Comparison of ENCODE assay signal across 15 cellular contexts in genomic region chr2:14306268-14306950, GRCh38.
DNase-seq lines count a peak whose midpoint lies in the region; ATAC-seq and TF ChIP-seq lines count a peak whose summit lies in the region.
"Had no signal": no experiment of that assay in that cellular context is flagged by ENCODE, and none has a peak within 500 bp of the region (broad histone marks: within the 10 kb centered on the region; RNA-seq: fewer than 3 reads in every experiment).

No MANE protein-coding gene starts in this region.

- in situ Hi-C loops in brain microvascular endothelial cell (cut with HindIII; ENCODE audit: low pct_ligation_motif_present, low sequenced_read_pairs) = no loop called here

- peaks cover 4% of the 10 kb centered on the region for H3K9me3 Mint-ChIP-seq in mesothelial cell of epicardium
- H3K9me3 Mint-ChIP-seq: activated T-helper 17 cell treated with anti-CD3 and anti-CD28 coated beads, Interleukin-2, amount 50 U/mL, for 72 hours had no signal

- H3K27ac Mint-ChIP-seq in mesothelial cell of epicardium = no peak overlapping the region
- H3K27ac Mint-ChIP-seq: activated T-helper 17 cell treated with anti-CD3 and anti-CD28 coated beads, Interleukin-2, amount 50 U/mL, for 72 hours had no signal

- peaks cover 2% of the 10 kb centered on the region for H3K27me3 Mint-ChIP-seq in mesothelial cell of epicardium (ENCODE audit: low read depth)
- H3K27me3 Mint-ChIP-seq: activated T-helper 17 cell treated with anti-CD3 and anti-CD28 coated beads, Interleukin-2, amount 50 U/mL, for 72 hours had no signal

- POLR2A ChIA-PET in GM10248 (lab: Yijun Ruan, JAX) = no interaction called here

- H3K4me1 ChIP-seq in foreskin keratinocyte = no peaks in the 10 kb centered on the region
- H3K4me1 ChIP-seq: prostate gland, SJCRH30, stomach had no signal

- H3K36me3 Mint-ChIP-seq in mesothelial cell of epicardium = no peaks in the 10 kb centered on the region

- ATAC-seq in GM19395 (IDR thresholded peaks at IDR 0.05; ENCODE audit: unreplicated experiment) (peak; percentile 79), HG02763 (IDR thresholded peaks at IDR 0.05; ENCODE audit: unreplicated experiment) (peak; percentile 62), HG03460 (IDR thresholded peaks at IDR 0.05; ENCODE audit: unreplicated experiment) (peak; percentile 69), foreskin keratinocyte (no peak)
- ATAC-seq: activated T-helper 17 cell treated with anti-CD3 and anti-CD28 coated beads, Interleukin-2, amount 50 U/mL, for 72 hours had no signal

- no peaks in the 10 kb centered on the region for H3K4me1 Mint-ChIP-seq in mesothelial cell of epicardium
- H3K4me1 Mint-ChIP-seq: activated T-helper 17 cell treated with anti-CD3 and anti-CD28 coated beads, Interleukin-2, amount 50 U/mL, for 72 hours had no signal

- H3K27me3 ChIP-seq in brain microvascular endothelial cell (replicated peaks) = no peaks in the 10 kb centered on the region
- H3K27me3 ChIP-seq in foreskin keratinocyte = no peaks in the 10 kb centered on the region
- H3K27me3 ChIP-seq: SJCRH30, stomach had no signal

- no peaks in the 10 kb centered on the region for H3K36me3 ChIP-seq in brain microvascular endothelial cell (replicated peaks)
- H3K36me3 ChIP-seq: prostate gland, SJCRH30, stomach had no signal

- DNase-seq in GM10248 (ENCODE audit: extremely low spot score) (peak; percentile 22), brain microvascular endothelial cell (no peak), mesothelial cell of epicardium (ENCODE audit: low spot score in 2 of 2, unreplicated experiment in 2 of 2) (no peak), foreskin keratinocyte (no peak), NCI-H2081 (lab: John Stamatoyannopoulos, UW) (no peak)
- DNase-seq: mammary epithelial cell; NCI-H446; SJCRH30; stimulated activated CD4-positive, alpha-beta T cell treated with anti-CD3 and anti-CD28 coated beads, Interleukin-4, amount 100 ng/mL, for 4 hours; stomach had no signal

- H3K4me3 ChIP-seq in brain microvascular endothelial cell (ENCODE audit: low read depth, low read length) = no peak overlapping the region
- H3K4me3 ChIP-seq: prostate gland, SJCRH30, stomach had no signal

- TF ChIP-seq CTCF in GM10248 (IDR thresholded peaks at IDR 0.05; ENCODE audit: control extremely low read depth, extremely low read depth, low read depth, missing control alignments) = no peak
- TF ChIP-seq CTCF in brain microvascular endothelial cell (IDR thresholded peaks at IDR 0.05; ENCODE audit: low read depth, low read length, missing control alignments) = no peak
- no peak for TF ChIP-seq CTCF in mesothelial cell of epicardium (IDR thresholded peaks at IDR 0.05; ENCODE audit: unreplicated experiment)
- no peak for TF ChIP-seq CTCF in foreskin keratinocyte (conservative IDR thresholded peaks at IDR 0.05)

- no peak overlapping the region for H3K4me3 Mint-ChIP-seq in mesothelial cell of epicardium
- H3K4me3 Mint-ChIP-seq: activated T-helper 17 cell treated with anti-CD3 and anti-CD28 coated beads, Interleukin-2, amount 50 U/mL, for 72 hours had no signal

- no peak overlapping the region for H3K27ac ChIP-seq in brain microvascular endothelial cell
- no peak overlapping the region for H3K27ac ChIP-seq in foreskin keratinocyte
- H3K27ac ChIP-seq: prostate gland, SJCRH30, stomach had no signal

- CTCF ChIA-PET in GM10248 (lab: Yijun Ruan, JAX) = interaction anchor here (1.1 to 1.8 kb wide), 4 partner anchors 8 to 22 kb away, joined by 3 to 5 read pairs (median 4); no protein-coding TSS in a partner anchor
